Comparison of ENCODE assay signal across 10 cellular contexts in the genomic region with DNA sequence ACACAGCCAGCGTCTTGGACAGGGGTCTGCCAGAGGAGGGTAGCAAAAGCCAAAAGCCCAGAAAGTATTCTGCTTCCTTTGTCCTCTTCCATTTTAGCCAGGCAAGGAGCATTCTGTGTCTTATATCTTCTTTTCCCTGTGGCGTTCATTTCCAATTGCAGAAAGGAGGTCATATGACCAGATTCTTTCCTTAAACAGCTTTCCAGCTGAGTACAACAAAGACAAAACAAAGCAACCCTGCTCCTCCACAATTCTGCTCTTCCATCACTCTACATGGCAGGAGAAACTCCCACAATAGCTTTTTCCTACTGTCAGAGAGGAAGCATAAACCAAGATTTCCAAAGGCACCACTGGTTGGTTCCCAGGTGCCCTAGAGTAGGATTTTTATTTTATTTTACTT. TPM values are rescaled to one million over a fixed set of nuclear protein-coding genes. Genes with fewer than 3 reads are reported as not detected.
DNase-seq lines count a peak whose midpoint lies in the region; ATAC-seq and TF ChIP-seq lines count a peak whose summit lies in the region.
"Had no signal": no experiment of that assay in that cellular context is flagged by ENCODE, and none has a peak within 500 bp of the region (broad histone marks: within the 10 kb centered on the region; RNA-seq: fewer than 3 reads in every experiment).

No MANE protein-coding gene starts in this region.

- no peak overlapping the region for H3K4me2 ChIP-seq in KMS-11

- TF ChIP-seq CTCF in KMS-11 (conservative IDR thresholded peaks at IDR 0.05; ENCODE audit: low read depth, low read length) (no peak), astrocyte of the spinal cord (IDR thresholded peaks at IDR 0.05; ENCODE audit: low read depth, low read length) (no peak), stomach (IDR thresholded peaks at IDR 0.05) (no peak)

- H4K20me1 ChIP-seq in KMS-11 (ENCODE audit: insufficient read depth): no peaks in the 10 kb centered on the region

- DNase-seq in astrocyte of the spinal cord (ENCODE audit: low read depth, low spot score) (peak; percentile 68), stomach (no peak), HCEC 1CT (no peak)
- DNase-seq: MM.1S had no signal

- ATAC-seq in HG03457 (IDR thresholded peaks at IDR 0.05; ENCODE audit: unreplicated experiment): no peak
- no peak for ATAC-seq in GM21576 (IDR thresholded peaks at IDR 0.05; ENCODE audit: unreplicated experiment)
- no peak for ATAC-seq in GM21529 (IDR thresholded peaks at IDR 0.05; ENCODE audit: unreplicated experiment)

- H3K9me3 ChIP-seq in iPS-20b (ENCODE audit: insufficient read depth, low read depth, low read length) (no peaks in the 10 kb centered on the region), stomach (no peaks in the 10 kb centered on the region)
- H3K9me3 ChIP-seq: SJSA1 had no signal

- H2AFZ ChIP-seq in KMS-11 (ENCODE audit: low read depth): no peak overlapping the region

- H3K4me3 ChIP-seq in KMS-11 (IDR thresholded peaks at IDR 0.05; ENCODE audit: insufficient read depth, low read depth, low read length): no peak overlapping the region
- H3K4me3 ChIP-seq in astrocyte of the spinal cord (ENCODE audit: low read depth, low read length): no peak overlapping the region
- no peak overlapping the region for H3K4me3 ChIP-seq in iPS-20b (ENCODE audit: low read length)
- H3K4me3 ChIP-seq in stomach: no peak overlapping the region
- H3K4me3 ChIP-seq: SJSA1 had no signal

- 53 to 76% (median 67%) methylated on average over 2 of the region's 2 CpGs for WGBS in stomach, 5 donors

- no peaks in the 10 kb centered on the region for H3K27me3 ChIP-seq in KMS-11 (ENCODE audit: insufficient read depth, low read depth)
- no peaks in the 10 kb centered on the region for H3K27me3 ChIP-seq in iPS-20b (ENCODE audit: insufficient read depth, low read length)
- H3K27me3 ChIP-seq in stomach: no peaks in the 10 kb centered on the region
- H3K27me3 ChIP-seq: SJSA1 had no signal

- intact Hi-C loops in stomach (cut with DNase I; ENCODE audit: low total_unique reads): no loop called here

- no peak overlapping the region for H3K9ac ChIP-seq in KMS-11
- peak overlapping the region; percentile 56; the same call in 1 of the 2 replicates for H3K9ac ChIP-seq in iPS-20b (ENCODE audit: low read depth, low read length)

- in situ Hi-C loops in astrocyte of the spinal cord (cut with HindIII; ENCODE audit: low sequenced_read_pairs): no loop called here

- no peak for TF ChIP-seq EP300 in stomach (IDR thresholded peaks at IDR 0.05)

- H3K36me3 ChIP-seq in KMS-11 (ENCODE audit: insufficient read depth): no peaks in the 10 kb centered on the region
- peaks cover 29% of the 10 kb centered on the region; the same call in 1 of the 2 replicates for H3K36me3 ChIP-seq in iPS-20b (ENCODE audit: insufficient read depth, low read depth, low read length)
- H3K36me3 ChIP-seq in stomach: peaks cover 0 to 10% (median 5%) of the 10 kb centered on the region in 4 donors

- H3K4me1 ChIP-seq in KMS-11 (ENCODE audit: low read depth, poor library complexity, severe bottlenecking) (peaks cover 49% of the 10 kb centered on the region), iPS-20b (ENCODE audit: insufficient read depth, low read length) (peaks cover 21% of the 10 kb centered on the region), stomach (peaks cover 41 to 65% (median 60%) of the 10 kb centered on the region in 4 donors)

- H3K27ac ChIP-seq in KMS-11 (0 out of 2 replicates have a peak overlapping the region, but pooled peaks have one; percentile 5), iPS-20b (ENCODE audit: low read length) (peak overlapping the region; percentile 50), stomach (peak overlapping the region in 4 of 5 donors; percentile 86 to 89 (median 88))
- H3K27ac ChIP-seq: SJSA1 had no signal

- H3K79me2 ChIP-seq in KMS-11 (ENCODE audit: insufficient read depth, low read depth): 0 out of 2 replicates have a peak, but pooled peaks cover 3% of the 10 kb centered on the region

- no peak for TF ChIP-seq POLR2A in stomach (IDR thresholded peaks at IDR 0.05)

RNA-seq across cellular contexts. Expression of a gene that starts 19.7 kb away (rescaled TPM):
- 100 to 1,000 TPM; 106 to 349 (median 133) TPM for total RNA-seq in stomach
- polyA plus RNA-seq in stomach: 100 to 1,000 TPM; 119 to 207 (median 150) TPM

RNA-seq across cellular contexts. Expression of a gene that starts 30.3 kb away (rescaled TPM):
- total RNA-seq in stomach: 100 to 1,000 TPM in 4 of 5 donors, 10 to 100 TPM in 1; 87.5 to 330 (median 142) TPM
- polyA plus RNA-seq in stomach: 100 to 1,000 TPM in 2 of 3 donors, 10 to 100 TPM in 1; 77.7 to 127 (median 115) TPM

Comparison
In these comparisons a context has a peak if more than half of its experiments do, and no peak if none do; other contexts are left out.
1. H3K27ac ChIP-seq: peak in every context shown above with its lines; median percentile 88 in stomach; 50 in iPS-20b; 5 in KMS-11.